ENCODE assay signal across 30 cellular contexts in genomic region chr3:184506579-184506978, GRCh38. TPM values are rescaled to one million over a fixed set of nuclear protein-coding genes. Genes with fewer than 3 reads are reported as not detected.
DNase-seq lines count a peak whose midpoint lies in the region; ATAC-seq and TF ChIP-seq lines count a peak whose summit lies in the region.
"Had no signal": no experiment of that assay in that cellular context is flagged by ENCODE, and none has a peak within 500 bp of the region (broad histone marks: within the 10 kb centered on the region; RNA-seq: fewer than 3 reads in every experiment).

No MANE protein-coding gene starts in this region.

- no peak for TF ChIP-seq CTCF in SK-N-SH (IDR thresholded peaks at IDR 0.05)
- TF ChIP-seq CTCF in fibroblast of pulmonary artery (IDR thresholded peaks at IDR 0.05; ENCODE audit: low read length, missing control alignments) = no peak
- no peak for TF ChIP-seq CTCF in colonic mucosa (IDR thresholded peaks at IDR 0.05)

- H3K27ac ChIP-seq in GM23248 (no peak overlapping the region), SK-N-SH (ENCODE audit: low read depth in 2 of 2, low read length in 1 of 2) (no peak overlapping the region), colonic mucosa (no peak overlapping the region)
- H3K27ac ChIP-seq: cardiac muscle cell, gastrocnemius medialis, hepatocyte, KMS-11, neutrophil, psoas muscle, VCaP had no signal

- no peak overlapping the region for H3K4me3 ChIP-seq in GM23248
- H3K4me3 ChIP-seq in SK-N-SH (ENCODE audit: low read depth in 2 of 2, low read length in 1 of 2) = no peak overlapping the region
- H3K4me3 ChIP-seq in fibroblast of pulmonary artery (replicated peaks; ENCODE audit: low read depth, low read length) = no peak overlapping the region
- no peak overlapping the region for H3K4me3 ChIP-seq in colonic mucosa
- H3K4me3 ChIP-seq: cardiac muscle cell, gastrocnemius medialis, GM23338, hepatocyte, psoas muscle had no signal

- DNase-seq in AG20443 (ENCODE audit: low spot score) (peak; percentile 33), GM23248 (peak; percentile 51), SK-N-SH (no peak), fibroblast of pulmonary artery (ENCODE audit: low read depth) (peak; percentile 32), colonic mucosa (no peak), GF-D8 (lab: John Stamatoyannopoulos, UW) (no peak)
- DNase-seq: activated CD4-positive, alpha-beta T cell treated with anti-CD3 and anti-CD28 coated beads, Interleukin-2, amount 10 ng/mL, durations not matched to agents 7 days and 5 days; activated CD8-positive, alpha-beta memory T cell treated with anti-CD3 and anti-CD28 coated beads, Interleukin-2, amount 10 ng/mL, durations not matched to agents 7 days and 5 days; activated naive CD4-positive, alpha-beta T cell treated with anti-CD3 and anti-CD28 coated beads, Interleukin-2, amount 10 ng/mL, durations not matched to agents 7 days and 5 days; activated T-cell treated with anti-CD3 and anti-CD28 coated beads, Interleukin-2, amount 50 U/mL, for 72 hours; amniotic stem cell; Calu3; gastrocnemius medialis; NCI-H1930; NCI-H526 treated with DMSO at 0.1 percent for 48 hours; psoas muscle; RPMI8226; small intestine; stimulated activated CD4-positive, alpha-beta T cell treated with anti-CD3 and anti-CD28 coated beads, Interleukin-1b, Interleukin-23, amount 100 ng/mL, for 48 hours had no signal

- H3K27me3 ChIP-seq in GM23248 (replicated peaks; ENCODE audit: insufficient read depth) (peaks cover 6% of the 10 kb centered on the region), SK-N-SH (ENCODE audit: insufficient read depth) (peaks cover 16% of the 10 kb centered on the region; the same call in 1 of the 2 replicates), colonic mucosa (no peaks in the 10 kb centered on the region)

- H3K4me3 Mint-ChIP-seq in activated T-helper 17 cell treated with anti-CD3 and anti-CD28 coated beads, Interleukin-2, amount 50 U/mL, for 72 hours = no peak overlapping the region
- H3K4me3 Mint-ChIP-seq: activated CD4-positive, alpha-beta T cell treated with anti-CD3 and anti-CD28 coated beads, Interleukin-2, amount 10 ng/mL, durations not matched to agents 7 days and 5 days; activated CD8-positive, alpha-beta memory T cell treated with anti-CD3 and anti-CD28 coated beads, Interleukin-2, amount 10 ng/mL, durations not matched to agents 7 days and 5 days; activated naive CD4-positive, alpha-beta T cell treated with anti-CD3 and anti-CD28 coated beads, Interleukin-2, amount 10 ng/mL, durations not matched to agents 7 days and 5 days; activated T-cell treated with anti-CD3 and anti-CD28 coated beads, Interleukin-2, amount 50 U/mL, for 72 hours; dendritic cell treated with granulocyte-macrophage colony-stimulating factor and Interleukin-4, amounts not matched to agents 40 ng/mL and 50 ng/mL, for 4 days; GM23338; T-helper 2 cell treated with Interferon-gamma antibody and Interleukin-4, amounts not matched to agents 5 μg/mL and 100 μg/mL, for 36 hours; type B pancreatic cell had no signal

- H3K36me3 Mint-ChIP-seq in activated T-helper 17 cell treated with anti-CD3 and anti-CD28 coated beads, Interleukin-2, amount 50 U/mL, for 72 hours (ENCODE audit: low read depth) = no peaks in the 10 kb centered on the region
- H3K36me3 Mint-ChIP-seq: activated CD8-positive, alpha-beta memory T cell treated with anti-CD3 and anti-CD28 coated beads, Interleukin-2, amount 10 ng/mL, durations not matched to agents 7 days and 5 days; activated naive CD4-positive, alpha-beta T cell treated with anti-CD3 and anti-CD28 coated beads, Interleukin-2, amount 10 ng/mL, durations not matched to agents 7 days and 5 days had no signal

- CTCF ChIA-PET in SK-N-SH (lab: Yijun Ruan, JAX) = interaction anchor here (0.6 to 3.7 kb wide), 4 partner anchors 8 to 135 kb away, joined by 3 to 26 read pairs (median 10); no protein-coding TSS in a partner anchor

- H2AFZ ChIP-seq in GM23248 (no peak overlapping the region), SK-N-SH (ENCODE audit: low read depth) (no peak overlapping the region)
- H2AFZ ChIP-seq: GM23338, hepatocyte had no signal

- TF ChIP-seq RAD21 in SK-N-SH (IDR thresholded peaks at IDR 0.05; ENCODE audit: low read length) = no peak

- H3K9ac ChIP-seq in GM23248 (no peak overlapping the region), SK-N-SH (no peak overlapping the region), colonic mucosa (ENCODE audit: low read depth in 2 of 2, low read length in 2 of 2) (no peak overlapping the region)
- H3K9ac ChIP-seq: KMS-11 had no signal

- POLR2A ChIA-PET in SK-N-SH (lab: Yijun Ruan, JAX) = no interaction called here

- 2 to 3% methylated on average over 8 of the region's 8 CpGs for WGBS in GM23248 (ENCODE audit: low coverage in 1 of 2, low lambda C conversion rate in 2 of 2, missing lambda C conversion rate in 2 of 2), 2 experiments
- WGBS in SK-N-SH (ENCODE audit: low lambda C conversion rate) = 6% methylated on average over 8 of the region's 8 CpGs

- peaks cover 2% of the 10 kb centered on the region for H3K9me3 ChIP-seq in GM23248 (ENCODE audit: low read depth)
- no peaks in the 10 kb centered on the region; the same call in 1 of the 2 replicates for H3K9me3 ChIP-seq in SK-N-SH
- H3K9me3 ChIP-seq in colonic mucosa = no peaks in the 10 kb centered on the region
- H3K9me3 ChIP-seq: gastrocnemius medialis, neutrophil had no signal

- in situ Hi-C loops in GM23248 (cut with MboI) = no loop called here

- H4K20me1 ChIP-seq in GM23248 (ENCODE audit: insufficient read depth) (no peaks in the 10 kb centered on the region), SK-N-SH (ENCODE audit: insufficient read depth) (no peaks in the 10 kb centered on the region)

- ATAC-seq in HG02981 (IDR thresholded peaks at IDR 0.05; ENCODE audit: unreplicated experiment) = no peak
- ATAC-seq in activated T-helper 17 cell treated with anti-CD3 and anti-CD28 coated beads, Interleukin-2, amount 50 U/mL, for 72 hours (replicated peaks) = no peak
- ATAC-seq: activated CD8-positive, alpha-beta memory T cell treated with anti-CD3 and anti-CD28 coated beads, Interleukin-2, amount 10 ng/mL, durations not matched to agents 7 days and 5 days; activated T-cell treated with anti-CD3 and anti-CD28 coated beads, Interleukin-2, amount 50 U/mL, for 72 hours; gastrocnemius medialis; GM23338; psoas muscle had no signal

- intact Hi-C loops in colonic mucosa (cut with DNase I) = no loop called here

- H3K27me3 Mint-ChIP-seq in activated T-helper 17 cell treated with anti-CD3 and anti-CD28 coated beads, Interleukin-2, amount 50 U/mL, for 72 hours = peaks cover 35% of the 10 kb centered on the region

- H3K4me2 ChIP-seq in GM23248 (ENCODE audit: unreplicated experiment) = peak overlapping the region; percentile 14
- H3K4me2 ChIP-seq in SK-N-SH = no peak overlapping the region; the same call in 1 of the 2 replicates
- H3K4me2 ChIP-seq: GM23338, hepatocyte, KMS-11 had no signal

- no peaks in the 10 kb centered on the region for H3K4me1 Mint-ChIP-seq in activated T-helper 17 cell treated with anti-CD3 and anti-CD28 coated beads, Interleukin-2, amount 50 U/mL, for 72 hours
- H3K4me1 Mint-ChIP-seq: activated CD4-positive, alpha-beta T cell treated with anti-CD3 and anti-CD28 coated beads, Interleukin-2, amount 10 ng/mL, durations not matched to agents 7 days and 5 days; activated CD8-positive, alpha-beta memory T cell treated with anti-CD3 and anti-CD28 coated beads, Interleukin-2, amount 10 ng/mL, durations not matched to agents 7 days and 5 days; activated naive CD4-positive, alpha-beta T cell treated with anti-CD3 and anti-CD28 coated beads, Interleukin-2, amount 10 ng/mL, durations not matched to agents 7 days and 5 days had no signal

- H3K4me1 ChIP-seq in GM23248 (ENCODE audit: insufficient read depth) (peaks cover 20% of the 10 kb centered on the region), SK-N-SH (ENCODE audit: control insufficient read depth in 1 of 2, insufficient read depth in 2 of 2, low read depth in 1 of 2, low read length in 1 of 2) (no peaks in the 10 kb centered on the region), colonic mucosa (no peaks in the 10 kb centered on the region)
- H3K4me1 ChIP-seq: gastrocnemius medialis, psoas muscle had no signal

- H3K36me3 ChIP-seq in GM23248 (ENCODE audit: low read depth) (no peaks in the 10 kb centered on the region), SK-N-SH (replicated peaks in 1 of 2; ENCODE audit: control insufficient read depth in 1 of 2, insufficient read depth in 2 of 2, low read length in 1 of 2) (no peaks in the 10 kb centered on the region), colonic mucosa (no peaks in the 10 kb centered on the region)
- H3K36me3 ChIP-seq: cardiac muscle cell, gastrocnemius medialis, neutrophil had no signal

- H3K27ac Mint-ChIP-seq in activated T-helper 17 cell treated with anti-CD3 and anti-CD28 coated beads, Interleukin-2, amount 50 U/mL, for 72 hours = no peak overlapping the region
- H3K27ac Mint-ChIP-seq: activated CD4-positive, alpha-beta T cell treated with anti-CD3 and anti-CD28 coated beads, Interleukin-2, amount 10 ng/mL, durations not matched to agents 7 days and 5 days; activated CD8-positive, alpha-beta memory T cell treated with anti-CD3 and anti-CD28 coated beads, Interleukin-2, amount 10 ng/mL, durations not matched to agents 7 days and 5 days; activated naive CD4-positive, alpha-beta T cell treated with anti-CD3 and anti-CD28 coated beads, Interleukin-2, amount 10 ng/mL, durations not matched to agents 7 days and 5 days; activated T-cell treated with anti-CD3 and anti-CD28 coated beads, Interleukin-2, amount 50 U/mL, for 72 hours; dendritic cell treated with granulocyte-macrophage colony-stimulating factor and Interleukin-4, amounts not matched to agents 40 ng/mL and 50 ng/mL, for 4 days; GM23338; T-helper 2 cell treated with Interferon-gamma antibody and Interleukin-4, amounts not matched to agents 5 μg/mL and 100 μg/mL, for 36 hours; type B pancreatic cell had no signal

- peaks cover 4% of the 10 kb centered on the region for H3K9me3 Mint-ChIP-seq in activated T-helper 17 cell treated with anti-CD3 and anti-CD28 coated beads, Interleukin-2, amount 50 U/mL, for 72 hours
- H3K9me3 Mint-ChIP-seq: activated T-cell treated with anti-CD3 and anti-CD28 coated beads, Interleukin-2, amount 50 U/mL, for 72 hours; T-helper 2 cell treated with Interferon-gamma antibody and Interleukin-4, amounts not matched to agents 5 μg/mL and 100 μg/mL, for 36 hours had no signal

- H3K79me2 ChIP-seq in GM23248 (ENCODE audit: insufficient read depth) (no peaks in the 10 kb centered on the region), SK-N-SH (ENCODE audit: insufficient read depth) (no peaks in the 10 kb centered on the region)
- H3K79me2 ChIP-seq: hepatocyte had no signal

- no peak for TF ChIP-seq EP300 in SK-N-SH (IDR thresholded peaks at IDR 0.05; ENCODE audit: borderline replicate concordance in 1 of 2, low read depth in 1 of 2, low read length in 1 of 2)

- H3K9me2 ChIP-seq in GM23248 (ENCODE audit: insufficient read depth) (no peaks in the 10 kb centered on the region), SK-N-SH (no peaks in the 10 kb centered on the region)

- H3F3A ChIP-seq in GM23248 (ENCODE audit: insufficient read depth) = peaks cover 20% of the 10 kb centered on the region
- H3F3A ChIP-seq in SK-N-SH (replicated peaks; ENCODE audit: insufficient read depth) = no peaks in the 10 kb centered on the region

RNA-seq across cellular contexts. Expression of gene EPHB3, which starts 55.0 kb away (rescaled TPM):
- 3.0 and 16.9 TPM in 2 replicates for total RNA-seq in GM23248 (2014; rRNA removed; shearing (Covaris generic))
- 1.6 and 1.7 TPM in 2 replicates for polyA plus RNA-seq in GM23248 (2016; fragmentation: Nextera tagmentation; extraction: Ambion mirVana)
- polyA plus RNA-seq in SK-N-SH (2012; rRNA removed) = 2.1 and 4.2 TPM in 2 replicates
- 1.5 and 2.0 TPM in 2 replicates for polyA plus RNA-seq in SK-N-SH (2012; cell fraction: cytosol; rRNA removed)
- polyA plus RNA-seq in SK-N-SH (2012; cell fraction: nucleus; rRNA removed) = 10.0 and 14.1 TPM in 2 replicates
- total RNA-seq in colonic mucosa = 10 to 100 TPM; 40.1 to 64.2 TPM
- under 1 TPM in 1 of 2 donors, not detected in 1; 0.11 TPM for total RNA-seq in activated T-helper 17 cell treated with anti-CD3 and anti-CD28 coated beads, Interleukin-2, amount 50 U/mL, for 72 hours
- total RNA-seq: activated CD8-positive, alpha-beta memory T cell treated with anti-CD3 and anti-CD28 coated beads, Interleukin-2, amount 10 ng/mL, durations not matched to agents 7 days and 5 days had no signal

Comparison
In these comparisons a context has a peak if more than half of its experiments do, and no peak if none do; other contexts are left out.
1. DNase-seq: peak in AG20443 (single experiment), GM23248 (single experiment) and fibroblast of pulmonary artery (single experiment); none in SK-N-SH (single experiment), colonic mucosa (single experiment) and GF-D8 (single experiment).